7 cellular contexts compared by ENCODE assay signal in genomic region chr6:15389759-15390723, GRCh38.
A peak's percentile ranks its signal among the peaks of the same experiment; 100 is the strongest.
DNase-seq lines count a peak whose midpoint lies in the region; ATAC-seq and TF ChIP-seq lines count a peak whose summit lies in the region.

No MANE protein-coding gene starts in this region.

- no peak overlapping the region for H4K91ac ChIP-seq in neuronal stem cell (ENCODE audit: low read depth, low read length, poor library complexity)

- WGBS in SK-N-SH (ENCODE audit: low lambda C conversion rate) = 79% methylated on average over 11 of the region's 14 CpGs
- WGBS in neuronal stem cell (ENCODE audit: extremely low coverage in 2 of 2, insufficient read length in 2 of 2, insufficient replicate concordance in 1 of 2), 2 donors = no CpG with 5 or more reads among the region's 14 CpGs

- no peak overlapping the region for H3K4ac ChIP-seq in neuronal stem cell (ENCODE audit: low read length)

- H3F3A ChIP-seq in DOHH2 (ENCODE audit: control insufficient read depth, insufficient read depth) (no peaks in the 10 kb centered on the region), SK-N-SH (replicated peaks; ENCODE audit: insufficient read depth) (no peaks in the 10 kb centered on the region)

- H3K23ac ChIP-seq in neuronal stem cell (ENCODE audit: low read depth, low read length, poor library complexity) = no peak overlapping the region

- no peak overlapping the region for H3K18ac ChIP-seq in neuronal stem cell (ENCODE audit: low read length)

- TF ChIP-seq RAD21 in SK-N-SH (IDR thresholded peaks at IDR 0.05; ENCODE audit: low read length) = peak; percentile 93

- H3K4me1 ChIP-seq in DOHH2 (ENCODE audit: control insufficient read depth, low read length) (peaks cover 11% of the 10 kb centered on the region), SK-N-SH (ENCODE audit: control insufficient read depth in 1 of 2, insufficient read depth in 2 of 2, low read depth in 1 of 2, low read length in 1 of 2) (peaks cover 12 to 18% of the 10 kb centered on the region in 2 experiments; a peak in 2 of 4 replicates), fibroblast of lung (ENCODE audit: control insufficient read depth, extremely low read depth, insufficient read depth, low read length) (peaks cover 8% of the 10 kb centered on the region), neuronal stem cell (ENCODE audit: control insufficient read depth in 2 of 2, insufficient read depth in 1 of 2, low read depth in 1 of 2, low read length in 2 of 2) (peaks cover 24 to 27% of the 10 kb centered on the region in 2 donors)

- H3K79me2 ChIP-seq in DOHH2 (ENCODE audit: control insufficient read depth, low read length) = peaks cover 9% of the 10 kb centered on the region
- peaks cover 3% of the 10 kb centered on the region; the same call in 1 of the 2 replicates for H3K79me2 ChIP-seq in SK-N-SH (ENCODE audit: insufficient read depth)
- H3K79me2 ChIP-seq in fibroblast of lung (ENCODE audit: control insufficient read depth, insufficient read depth, low read length) = peaks cover 15% of the 10 kb centered on the region

- no peak overlapping the region for H2BK12ac ChIP-seq in neuronal stem cell (ENCODE audit: low read length)

- no peak for ATAC-seq in GM21447 (IDR thresholded peaks at IDR 0.05; ENCODE audit: unreplicated experiment)

- H3K9ac ChIP-seq in SK-N-SH (no peak overlapping the region), fibroblast of lung (ENCODE audit: insufficient read depth, low read length) (no peak overlapping the region), neuronal stem cell (ENCODE audit: low read depth, low read length, poor library complexity) (no peak overlapping the region)

- no peaks in the 10 kb centered on the region for H3K27me3 ChIP-seq in DOHH2 (ENCODE audit: control insufficient read depth, low read length)
- no peaks in the 10 kb centered on the region for H3K27me3 ChIP-seq in SK-N-SH (ENCODE audit: insufficient read depth)
- H3K27me3 ChIP-seq in fibroblast of lung (ENCODE audit: control insufficient read depth, insufficient read depth, low read length) = no peaks in the 10 kb centered on the region
- no peaks in the 10 kb centered on the region for H3K27me3 ChIP-seq in neuronal stem cell (ENCODE audit: control insufficient read depth in 3 of 3, insufficient read depth in 3 of 3, low read depth in 1 of 3, low read length in 3 of 3)

- H3K4me3 ChIP-seq in DOHH2 (ENCODE audit: low read length) (no peak overlapping the region), HFF-Myc (replicated peaks; ENCODE audit: low read depth, low read length) (no peak overlapping the region), SK-N-SH (ENCODE audit: low read depth in 2 of 2, low read length in 1 of 2) (no peak overlapping the region; a peak in 1 of 4 replicates), fibroblast of lung (replicated peaks in 1 of 4; ENCODE audit: control extremely low read depth in 1 of 4, insufficient read depth in 1 of 4, low read depth in 3 of 4, low read length in 4 of 4) (no peak overlapping the region), neuronal stem cell (ENCODE audit: low read length in 2 of 2) (no peak overlapping the region)

- H3K9me2 ChIP-seq in DOHH2 (replicated peaks; ENCODE audit: control insufficient read depth, low read length) (no peaks in the 10 kb centered on the region), SK-N-SH (no peaks in the 10 kb centered on the region)

- H2BK5ac ChIP-seq in neuronal stem cell (ENCODE audit: low read length) = no peak overlapping the region

- DNase-seq in HFF-Myc (ENCODE audit: extremely low read depth, low read depth) (no peak), SK-N-SH (peak; percentile 75), fibroblast of lung (ENCODE audit: low read depth in 2 of 2) (peak; percentile 41 to 74), neuronal stem cell (ENCODE audit: low spot score) (peak; percentile 69), putamen (ENCODE audit: low spot score) (no peak)

- H3K9me3 ChIP-seq in DOHH2 (ENCODE audit: control insufficient read depth, insufficient read depth, low read length) = no peaks in the 10 kb centered on the region
- no peaks in the 10 kb centered on the region for H3K9me3 ChIP-seq in SK-N-SH
- no peaks in the 10 kb centered on the region for H3K9me3 ChIP-seq in fibroblast of lung (ENCODE audit: control insufficient read depth, insufficient read depth, low read depth, low read length)
- peaks cover 4 to 16% of the 10 kb centered on the region in 2 donors for H3K9me3 ChIP-seq in neuronal stem cell (replicated peaks in 1 of 2; ENCODE audit: control insufficient read depth in 2 of 2, insufficient read depth in 1 of 2, low read depth in 1 of 2, low read length in 2 of 2)

- CTCF ChIA-PET in SK-N-SH (lab: Yijun Ruan, JAX) = interaction anchor here (0.6 to 4.8 kb wide), 46 partner anchors 9 to 1261 kb away, joined by 3 to 56 read pairs (median 4); no protein-coding TSS in a partner anchor

- peak; percentile 72 for TF ChIP-seq CTCF in DOHH2 (IDR thresholded peaks at IDR 0.05; ENCODE audit: low read depth, low read length, poor library complexity, severe bottlenecking)
- peak; percentile 64 for TF ChIP-seq CTCF in HFF-Myc (IDR thresholded peaks at IDR 0.05; ENCODE audit: low read depth, low read length, missing control alignments)
- TF ChIP-seq CTCF in SK-N-SH (IDR thresholded peaks at IDR 0.05) = peak; percentile 80
- peak; percentile 73 to 83 for TF ChIP-seq CTCF in fibroblast of lung (conservative IDR thresholded peaks at IDR 0.05 in 1 of 2, IDR thresholded peaks at IDR 0.05 in 1 of 2; ENCODE audit: low read depth in 1 of 2, low read length in 2 of 2)

- H4K20me1 ChIP-seq in DOHH2 (ENCODE audit: control insufficient read depth, insufficient read depth, low read depth, low read length) (peaks cover 18% of the 10 kb centered on the region), SK-N-SH (ENCODE audit: insufficient read depth) (0 out of 2 replicates have a peak, but pooled peaks cover 4% of the 10 kb centered on the region), fibroblast of lung (ENCODE audit: control insufficient read depth, extremely low read depth, insufficient read depth, low read length) (no peaks in the 10 kb centered on the region)

- H3K27ac ChIP-seq in DOHH2 (ENCODE audit: low read depth, low read length) (no peak overlapping the region), SK-N-SH (ENCODE audit: low read depth in 2 of 2, low read length in 1 of 2) (no peak overlapping the region), fibroblast of lung (ENCODE audit: insufficient read depth, low read length) (no peak overlapping the region), neuronal stem cell (replicated peaks; ENCODE audit: low read length) (no peak overlapping the region)

- H3K4me2 ChIP-seq in DOHH2 (ENCODE audit: low read length) = no peak overlapping the region
- H3K4me2 ChIP-seq in SK-N-SH = no peak overlapping the region
- H3K4me2 ChIP-seq in fibroblast of lung (ENCODE audit: extremely low read depth, insufficient read depth, low read length) = no peak overlapping the region
- H3K4me2 ChIP-seq in neuronal stem cell (ENCODE audit: insufficient read depth, low read length, poor library complexity, severe bottlenecking) = no peak overlapping the region

- H3K14ac ChIP-seq in neuronal stem cell (ENCODE audit: low read length) = no peak overlapping the region

- H3K36me3 ChIP-seq in DOHH2 (ENCODE audit: control insufficient read depth, low read length) = no peaks in the 10 kb centered on the region
- H3K36me3 ChIP-seq in SK-N-SH (replicated peaks in 1 of 2; ENCODE audit: control insufficient read depth in 1 of 2, insufficient read depth in 2 of 2, low read length in 1 of 2) = no peaks in the 10 kb centered on the region
- H3K36me3 ChIP-seq in fibroblast of lung (ENCODE audit: control insufficient read depth, insufficient read depth, low read length) = no peaks in the 10 kb centered on the region
- H3K36me3 ChIP-seq in neuronal stem cell (replicated peaks in 1 of 2; ENCODE audit: control insufficient read depth in 2 of 2, insufficient read depth in 2 of 2, low read length in 2 of 2) = no peaks in the 10 kb centered on the region

- POLR2A ChIA-PET in SK-N-SH (lab: Yijun Ruan, JAX) = interaction anchor here (0.6 to 1.1 kb wide), 2 partner anchors 15 to 141 kb away, joined by 3 read pairs; no protein-coding TSS in a partner anchor

- H2BK120ac ChIP-seq in neuronal stem cell (ENCODE audit: low read depth, low read length) = no peak overlapping the region

- H2AK5ac ChIP-seq in neuronal stem cell (ENCODE audit: low read depth, low read length) = no peak overlapping the region

- no peak overlapping the region for H4K8ac ChIP-seq in neuronal stem cell (ENCODE audit: low read depth, low read length)

- TF ChIP-seq EP300 in SK-N-SH (IDR thresholded peaks at IDR 0.05; ENCODE audit: borderline replicate concordance in 1 of 2, low read depth in 1 of 2, low read length in 1 of 2) = no peak

- H2AFZ ChIP-seq in SK-N-SH (ENCODE audit: low read depth) (no peak overlapping the region), fibroblast of lung (ENCODE audit: low read length) (no peak overlapping the region), neuronal stem cell (ENCODE audit: low read length) (no peak overlapping the region)

- H2BK15ac ChIP-seq in neuronal stem cell (ENCODE audit: low read length) = no peak overlapping the region

- peaks cover 10% of the 10 kb centered on the region for H3K79me1 ChIP-seq in neuronal stem cell (ENCODE audit: low read depth, low read length)

TF ChIP-seq in SK-N-SH, 30 proteins besides CTCF, POLR2A, EP300 and RAD21:
- TF ChIP-seq GABPA (IDR thresholded peaks at IDR 0.05; ENCODE audit: low read depth) = no peak
- TF ChIP-seq TCF12 (IDR thresholded peaks at IDR 0.05) = no peak
- TF ChIP-seq FOXJ3 (CRISPR knock-in tag; IDR thresholded peaks at IDR 0.05) = no peak
- TF ChIP-seq RCOR1 (IDR thresholded peaks at IDR 0.05; ENCODE audit: low read length) = no peak
- TF ChIP-seq SMC3 (IDR thresholded peaks at IDR 0.05; ENCODE audit: low read depth, low read length) = peak; percentile 83

Comparison
In these comparisons a context has a peak if more than half of its experiments do, and no peak if none do; other contexts are left out.
1. DNase-seq: peak in SK-N-SH (single experiment), fibroblast of lung (2 of 2) and neuronal stem cell (single experiment); none in HFF-Myc (single experiment) and putamen (single experiment).
2. Peak in every context shown above with its lines, with median percentiles within 50 percentile points of each other: CTCF ChIP-seq.